Comparison of ENCODE assay signal across 21 cellular contexts in the genomic region with DNA sequence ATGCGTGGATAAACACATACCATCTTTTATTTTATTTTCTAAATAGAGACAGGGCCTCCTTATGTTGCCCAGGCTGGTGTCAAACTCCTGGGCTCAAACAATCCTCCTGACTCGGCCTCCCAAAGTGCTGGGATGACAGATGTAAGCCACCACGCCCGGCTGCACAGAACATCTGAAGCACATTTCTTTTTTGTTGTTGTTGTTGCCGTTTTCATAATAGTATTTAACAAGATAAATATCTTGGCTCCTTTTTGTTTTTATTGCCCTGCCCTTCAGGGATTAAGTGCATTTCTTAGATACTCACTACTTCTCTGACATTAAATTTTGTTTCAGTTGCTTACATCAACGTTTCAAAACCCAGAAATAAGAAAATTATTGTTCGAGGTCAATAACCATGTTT. TPM values are rescaled to one million over a fixed set of nuclear protein-coding genes. Genes with fewer than 3 reads are reported as not detected.
A peak's percentile ranks its signal among the peaks of the same experiment; 100 is the strongest.
DNase-seq lines count a peak whose midpoint lies in the region; ATAC-seq, FAIRE-seq and TF ChIP-seq lines count a peak whose summit lies in the region.
"Had no signal": no experiment of that assay in that cellular context is flagged by ENCODE, and none has a peak within 500 bp of the region (broad histone marks: within the 10 kb centered on the region; RNA-seq: fewer than 3 reads in every experiment).

No MANE protein-coding gene starts in this region.

- POLR2A ChIA-PET in T-cell (lab: Charles Lee): no interaction called here

- no peak for FAIRE-seq in pancreas (lab: Jason Lieb, UNC)
- FAIRE-seq: GM12891, keratinocyte had no signal

- H3K27me3 ChIP-seq in left ventricle myocardium inferior (ENCODE audit: low read depth) (no peaks in the 10 kb centered on the region), pancreas (no peaks in the 10 kb centered on the region)
- H3K27me3 ChIP-seq: SJCRH30, tibial artery had no signal

- no peak for TF ChIP-seq CTCF in left ventricle myocardium inferior (IDR thresholded peaks at IDR 0.05; ENCODE audit: borderline replicate concordance)
- TF ChIP-seq CTCF in glutamatergic neuron (IDR thresholded peaks at IDR 0.05; ENCODE audit: partially characterized antibody, unreplicated experiment): no peak
- TF ChIP-seq CTCF in pancreas (IDR thresholded peaks at IDR 0.05): no peak

- peak overlapping the region; percentile 15 to 52 for H3K27ac Mint-ChIP-seq in T-cell
- H3K27ac Mint-ChIP-seq in glutamatergic neuron (ENCODE audit: unreplicated experiment): peak overlapping the region; percentile 99

- WGBS in pancreas, 2 donors: 63 to 65% methylated on average over 7 of the region's 7 CpGs

- H3K9me3 ChIP-seq in left ventricle myocardium inferior (replicated peaks) (no peaks in the 10 kb centered on the region), pancreas (no peaks in the 10 kb centered on the region)
- H3K9me3 ChIP-seq: SJCRH30, tibial artery had no signal

- H3K4me3 ChIP-seq in left ventricle myocardium inferior (no peak overlapping the region), pancreas (no peak overlapping the region)
- H3K4me3 ChIP-seq: SJCRH30, tibial artery had no signal

- peak overlapping the region; percentile 13 to 73 (median 47) for H3K4me3 Mint-ChIP-seq in T-cell
- peak overlapping the region; percentile 76 for H3K4me3 Mint-ChIP-seq in glutamatergic neuron (ENCODE audit: unreplicated experiment)
- H3K4me3 Mint-ChIP-seq: activated CD8-positive, alpha-beta memory T cell treated with anti-CD3 and anti-CD28 coated beads, Interleukin-2, amount 10 ng/mL, durations not matched to agents 7 days and 5 days; neural crest cell had no signal

- H3K27me3 Mint-ChIP-seq in T-cell (no peaks in the 10 kb centered on the region), glutamatergic neuron (ENCODE audit: unreplicated experiment) (peaks cover 12% of the 10 kb centered on the region)
- H3K27me3 Mint-ChIP-seq: activated CD8-positive, alpha-beta memory T cell treated with anti-CD3 and anti-CD28 coated beads, Interleukin-2, amount 10 ng/mL, durations not matched to agents 7 days and 5 days had no signal

- H3K36me3 ChIP-seq in left ventricle myocardium inferior (no peaks in the 10 kb centered on the region), pancreas (no peaks in the 10 kb centered on the region)
- H3K36me3 ChIP-seq: tibial artery had no signal

- H3K4me1 ChIP-seq in left ventricle myocardium inferior (peaks cover 76% of the 10 kb centered on the region), pancreas (peaks cover 21 to 41% (median 30%) of the 10 kb centered on the region in 3 donors)

- H3K27ac ChIP-seq in left ventricle myocardium inferior (replicated peaks) (peak overlapping the region; percentile 29), pancreas (peak overlapping the region in 1 of 4 donors; percentile 39)
- H3K27ac ChIP-seq: HL-60, SJCRH30, tibial artery had no signal

- H3K9me3 Mint-ChIP-seq in T-cell: no peaks in the 10 kb centered on the region
- peaks cover 17% of the 10 kb centered on the region for H3K9me3 Mint-ChIP-seq in glutamatergic neuron (ENCODE audit: unreplicated experiment)

- CTCF ChIA-PET in T-cell (lab: Charles Lee): no interaction called here

- intact Hi-C loops in left ventricle myocardium inferior (cut with micrococcal nuclease): no loop called here
- intact Hi-C loops in Right ventricle myocardium superior (cut with DNase I): no loop called here
- intact Hi-C loops in pancreas (cut with DNase I): no loop called here

- H3K36me3 Mint-ChIP-seq in T-cell (peaks cover 7% of the 10 kb centered on the region), glutamatergic neuron (ENCODE audit: unreplicated experiment) (no peaks in the 10 kb centered on the region)

- DNase-seq in left ventricle myocardium inferior: no peak
- no peak for DNase-seq in Right ventricle myocardium superior
- DNase-seq in T-cell: no peak
- DNase-seq in glutamatergic neuron: no peak
- DNase-seq in COR-L47 (lab: John Stamatoyannopoulos, UW): no peak
- no peak for DNase-seq in pancreas
- DNase-seq: activated gamma-delta T cell; DMS 273 treated with DMSO at 0.1 percent for 48 hours; GDM1; mesendoderm; NCI-H524 treated with DMSO at 0.1 percent for 48 hours; SJCRH30; stimulated activated CD4-positive, alpha-beta T cell treated with anti-CD3 and anti-CD28 coated beads, Interleukin-12 subunit alpha, Interleukin-12 subunit beta, amount 100 ng/mL, for 4 hours; tibial artery had no signal

- ATAC-seq in Right ventricle myocardium superior (ENCODE audit: poor library complexity): no peak
- no peak for ATAC-seq in T-cell (replicated peaks in 1 of 4)
- no peak for ATAC-seq in HG03457 (IDR thresholded peaks at IDR 0.05; ENCODE audit: unreplicated experiment)
- no peak for ATAC-seq in pancreas
- no peak for ATAC-seq in GM18909 (IDR thresholded peaks at IDR 0.05; ENCODE audit: poor library complexity, unreplicated experiment)

- H3K4me1 Mint-ChIP-seq in T-cell (peaks cover 82 to 87% (median 84%) of the 10 kb centered on the region in 3 donors), glutamatergic neuron (ENCODE audit: low read depth, unreplicated experiment) (peaks cover 35% of the 10 kb centered on the region)

RNA-seq across cellular contexts. Expression of a gene that starts 37.4 kb away (rescaled TPM):
- 63.8 TPM for total RNA-seq in left ventricle myocardium inferior
- total RNA-seq in Right ventricle myocardium superior: 64.9 TPM
- 100 to 1,000 TPM; 257 to 294 (median 271) TPM for total RNA-seq in T-cell
- 367 TPM for total RNA-seq in glutamatergic neuron (ENCODE audit: unreplicated experiment)
- 10 to 100 TPM; 43.9 to 74.0 (median 44.9) TPM for total RNA-seq in pancreas
- 10 to 100 TPM; 47.0 to 74.0 TPM for polyA plus RNA-seq in pancreas

RNA-seq across cellular contexts. Expression of a gene that starts 55.3 kb away (rescaled TPM):
- total RNA-seq in left ventricle myocardium inferior (104 TPM), Right ventricle myocardium superior (108 TPM), T-cell (100 to 1,000 TPM; 161 to 203 (median 184) TPM), glutamatergic neuron (ENCODE audit: unreplicated experiment) (166 TPM), pancreas (10 to 100 TPM; 25.7 to 56.2 (median 44.5) TPM)
- 100 to 1,000 TPM; 164 to 212 TPM for polyA plus RNA-seq in pancreas
